Comparison of ENCODE assay signal across 9 cellular contexts in genomic region chr20:22402990-22403859, GRCh38.
DNase-seq lines count a peak whose midpoint lies in the region; ATAC-seq, FAIRE-seq and TF ChIP-seq lines count a peak whose summit lies in the region.
"Had no signal": no experiment of that assay in that cellular context is flagged by ENCODE, and none has a peak within 500 bp of the region (broad histone marks: within the 10 kb centered on the region; RNA-seq: fewer than 3 reads in every experiment).

No MANE protein-coding gene starts in this region.

- H3K79me2 ChIP-seq in H1 (ENCODE audit: control insufficient read depth in 1 of 2, insufficient read depth in 2 of 2, low read length in 2 of 2) = no peaks in the 10 kb centered on the region

- H3K36me3 ChIP-seq in H1 (ENCODE audit: control insufficient read depth in 2 of 4, insufficient read depth in 4 of 4, low read length in 3 of 4) = no peaks in the 10 kb centered on the region
- H3K36me3 ChIP-seq in CD4-positive, alpha-beta memory T cell (ENCODE audit: insufficient read depth, low read length) = no peaks in the 10 kb centered on the region

- H2BK5ac ChIP-seq in H1 (ENCODE audit: low read depth, low read length) = no peak overlapping the region

- TF ChIP-seq CTCF in H1 (IDR thresholded peaks at IDR 0.05; ENCODE audit: control extremely low read depth in 1 of 3, insufficient read depth in 1 of 3, low read depth in 1 of 3, low read length in 3 of 3) (no peak), neural crest cell (conservative IDR thresholded peaks at IDR 0.05) (no peak)

- no peak overlapping the region for H3K23ac ChIP-seq in H1 (ENCODE audit: insufficient read length)

- H2BK120ac ChIP-seq in H1 (replicated peaks; ENCODE audit: low read depth, low read length) = no peak overlapping the region

- H3K27me3 Mint-ChIP-seq in neural crest cell (ENCODE audit: low read depth) = peaks cover 97% of the 10 kb centered on the region
- H3K27me3 Mint-ChIP-seq in CD4-positive, alpha-beta memory T cell = no peaks in the 10 kb centered on the region

- H2AK5ac ChIP-seq in H1 (ENCODE audit: low read depth, low read length) = no peak overlapping the region

- H3K27ac ChIP-seq in H1 (ENCODE audit: low read depth, low read length) = no peak overlapping the region
- H3K27ac ChIP-seq in CD4-positive, alpha-beta memory T cell (ENCODE audit: low read depth, low read length) = no peak overlapping the region

- H2BK12ac ChIP-seq in H1 (ENCODE audit: low read depth, low read length) = no peak overlapping the region

- H4K20me1 ChIP-seq in H1 (replicated peaks in 1 of 2; ENCODE audit: control insufficient read depth in 1 of 2, insufficient read depth in 2 of 2, low read length in 2 of 2) = no peaks in the 10 kb centered on the region

- no peaks in the 10 kb centered on the region for H3K79me1 ChIP-seq in H1 (ENCODE audit: low read depth, low read length)

- WGBS in H1 (ENCODE audit: extremely low coverage in 1 of 2, insufficient coverage in 1 of 2, insufficient read length in 1 of 2, insufficient replicate concordance in 2 of 2, low coverage in 1 of 2, low lambda C conversion rate in 2 of 2, missing lambda C conversion rate in 1 of 2), 2 experiments = 37% methylated on average over 18 of the region's 18 CpGs; no CpG with 5 or more reads in 1 of the 2 experiments

- no peak overlapping the region for H4K8ac ChIP-seq in H1 (ENCODE audit: extremely low read depth, insufficient read depth, low read length)

- no peak overlapping the region for H2BK20ac ChIP-seq in H1 (ENCODE audit: low read length)

- no peak overlapping the region for H3K27ac Mint-ChIP-seq in neural crest cell (ENCODE audit: unreplicated experiment)
- no peak overlapping the region for H3K27ac Mint-ChIP-seq in CD4-positive, alpha-beta memory T cell

- FAIRE-seq in H1 (lab: Jason Lieb, UNC) = no peak
- FAIRE-seq: GM18507 had no signal

- no peak for TF ChIP-seq EP300 in H1 (IDR thresholded peaks at IDR 0.05; ENCODE audit: borderline replicate concordance in 1 of 2, low read depth in 2 of 2, low read length in 2 of 2)

- H2AFZ ChIP-seq in H1 (ENCODE audit: low read length) = peak overlapping the region; percentile 55; the same call in 1 of the 2 replicates

- peaks cover 19% of the 10 kb centered on the region for H3K4me1 Mint-ChIP-seq in neural crest cell
- H3K4me1 Mint-ChIP-seq in CD4-positive, alpha-beta memory T cell = no peaks in the 10 kb centered on the region

- no peak for ATAC-seq in HG02970 (IDR thresholded peaks at IDR 0.05; ENCODE audit: low FRiP score, unreplicated experiment)
- ATAC-seq in HG03280 (IDR thresholded peaks at IDR 0.05; ENCODE audit: unreplicated experiment) = no peak

- intact Hi-C loops in CD4-positive, alpha-beta memory T cell (cut with micrococcal nuclease) = no loop called here

- TF ChIP-seq POLR2A in H1 (IDR thresholded peaks at IDR 0.05; ENCODE audit: control extremely low read depth in 1 of 2, low read depth in 2 of 2, low read length in 2 of 2) = no peak

- H3K36me3 Mint-ChIP-seq in neural crest cell (ENCODE audit: low read depth) = no peaks in the 10 kb centered on the region
- H3K36me3 Mint-ChIP-seq in CD4-positive, alpha-beta memory T cell = no peaks in the 10 kb centered on the region

- no peak overlapping the region for H2BK15ac ChIP-seq in H1 (ENCODE audit: low read length)

- H4K91ac ChIP-seq in H1 (replicated peaks; ENCODE audit: insufficient read length, low read length) = no peak overlapping the region

- H3K9ac ChIP-seq in H1 (replicated peaks in 1 of 4; ENCODE audit: extremely low read depth in 1 of 4, low read depth in 3 of 4, low read length in 3 of 4) = no peak overlapping the region

- no peak overlapping the region for H3K4ac ChIP-seq in H1 (replicated peaks; ENCODE audit: insufficient read length, low read depth, low read length)

- H4K5ac ChIP-seq in H1 (ENCODE audit: insufficient read length, low read depth, low read length) = no peak overlapping the region

- no peaks in the 10 kb centered on the region for H3K9me3 Mint-ChIP-seq in neural crest cell
- peaks cover 0 to 10% (median 5%) of the 10 kb centered on the region in 8 donors for H3K9me3 Mint-ChIP-seq in CD4-positive, alpha-beta memory T cell

- peak overlapping the region in 3 of 4 experiments; percentile 16 to 46 (median 23); a peak in 4 of 8 replicates for H3K4me3 ChIP-seq in H1 (ENCODE audit: extremely low read depth in 1 of 4, insufficient read depth in 2 of 4, low read depth in 3 of 4, low read length in 4 of 4)
- H3K4me3 ChIP-seq in CD4-positive, alpha-beta memory T cell (ENCODE audit: low read length in 2 of 2) = no peak overlapping the region

- peaks cover 0 to 7% (median under 1%) of the 10 kb centered on the region in 4 experiments; a peak in 6 of 7 replicates for H3K4me1 ChIP-seq in H1 (replicated peaks in 1 of 4; ENCODE audit: control insufficient read depth in 3 of 4, insufficient read depth in 4 of 4, low read length in 3 of 4)
- no peaks in the 10 kb centered on the region for H3K4me1 ChIP-seq in CD4-positive, alpha-beta memory T cell (ENCODE audit: insufficient read depth, low read length)

- peak overlapping the region; percentile 23 for H3K4me3 Mint-ChIP-seq in neural crest cell
- H3K4me3 Mint-ChIP-seq in CD4-positive, alpha-beta memory T cell = no peak overlapping the region

- H3K27me3 ChIP-seq in H1 (replicated peaks in 1 of 4; ENCODE audit: control insufficient read depth in 3 of 4, extremely low read depth in 1 of 4, insufficient read depth in 3 of 4, low read length in 3 of 4) = peaks cover 0 to 9% (median 5%) of the 10 kb centered on the region in 4 experiments; a peak in 4 of 7 replicates
- no peaks in the 10 kb centered on the region for H3K27me3 ChIP-seq in CD4-positive, alpha-beta memory T cell (ENCODE audit: insufficient read depth, low read length)

- POLR2A ChIA-PET in H1 (lab: Charles Lee; ENCODE audit: partially characterized antibody) = no interaction called here
- POLR2A ChIA-PET in CD4-positive, alpha-beta memory T cell (lab: Charles Lee; ENCODE audit: partially characterized antibody) = no interaction called here

- H3K23me2 ChIP-seq in H1 (ENCODE audit: low read depth, low read length) = no peaks in the 10 kb centered on the region

- no peak overlapping the region for H3K18ac ChIP-seq in H1 (ENCODE audit: extremely low read depth, low read length)

- no peak overlapping the region for H3K56ac ChIP-seq in H1 (replicated peaks; ENCODE audit: insufficient read length, low read depth, low read length)

- CTCF ChIA-PET in H1 (lab: Charles Lee; ENCODE audit: partially characterized antibody) = interaction anchor here (1.0 to 2.4 kb wide), 10 partner anchors 9 to 288 kb away, joined by 3 to 10 read pairs (median 4); no protein-coding TSS in a partner anchor
- CTCF ChIA-PET in CD4-positive, alpha-beta memory T cell (lab: Charles Lee; ENCODE audit: partially characterized antibody) = no interaction called here

- H3K9me3 ChIP-seq in H1 (ENCODE audit: insufficient read depth in 2 of 2, low read depth in 1 of 2, low read length in 1 of 2) = no peaks in the 10 kb centered on the region
- H3K9me3 ChIP-seq in CD4-positive, alpha-beta memory T cell (ENCODE audit: control insufficient read depth in 1 of 2, low read length in 2 of 2) = no peaks in the 10 kb centered on the region

- DNase-seq in DMS153 (lab: John Stamatoyannopoulos, UW) (peak; percentile 39), NCI-H2029 (lab: John Stamatoyannopoulos, UW) (peak; percentile 16), H1 (ENCODE audit: low read depth in 1 of 2, low spot score in 2 of 2) (no peak), neural crest cell (ENCODE audit: low read depth, low spot score) (no peak), ureter (ENCODE audit: low spot score) (no peak)
- DNase-seq in CD4-positive, alpha-beta memory T cell = no peak

- no peak for TF ChIP-seq RAD21 in H1 (IDR thresholded peaks at IDR 0.05 in 1 of 2, conservative IDR thresholded peaks at IDR 0.05 in 1 of 2; ENCODE audit: low read depth in 2 of 2, low read length in 2 of 2)

- no peak overlapping the region for H3K14ac ChIP-seq in H1 (ENCODE audit: insufficient read length)

- H3K4me2 ChIP-seq in H1 (ENCODE audit: insufficient read depth in 1 of 2, low read depth in 2 of 2, low read length in 2 of 2) = peak overlapping the region; percentile 37 to 62

TF ChIP-seq in H1, 55 proteins besides CTCF, POLR2A, EP300 and RAD21:
- TF ChIP-seq HDAC2 (IDR thresholded peaks at IDR 0.05; ENCODE audit: borderline replicate concordance in 1 of 2, low read depth in 2 of 2, low read length in 2 of 2) (0 out of 4 replicates have a peak, but pooled peaks of 1 of the 2 experiments have one; percentile 49), CEBPB (IDR thresholded peaks at IDR 0.05; ENCODE audit: low read depth, low read length) (peak; percentile 65), YY1 (IDR thresholded peaks at IDR 0.05; ENCODE audit: low read depth, low read length) (no peak)

Comparison
In these comparisons a context has a peak if more than half of its experiments do, and no peak if none do; other contexts are left out.
1. DNase-seq: peak in DMS153 (single experiment) and NCI-H2029 (single experiment); none in H1 (0 of 2), neural crest cell (single experiment), ureter (single experiment) and CD4-positive, alpha-beta memory T cell (0 of 5).
2. H3K4me3 ChIP-seq: peak in H1 (3 of 4); none in CD4-positive, alpha-beta memory T cell (0 of 2).